In the genomic region with DNA sequence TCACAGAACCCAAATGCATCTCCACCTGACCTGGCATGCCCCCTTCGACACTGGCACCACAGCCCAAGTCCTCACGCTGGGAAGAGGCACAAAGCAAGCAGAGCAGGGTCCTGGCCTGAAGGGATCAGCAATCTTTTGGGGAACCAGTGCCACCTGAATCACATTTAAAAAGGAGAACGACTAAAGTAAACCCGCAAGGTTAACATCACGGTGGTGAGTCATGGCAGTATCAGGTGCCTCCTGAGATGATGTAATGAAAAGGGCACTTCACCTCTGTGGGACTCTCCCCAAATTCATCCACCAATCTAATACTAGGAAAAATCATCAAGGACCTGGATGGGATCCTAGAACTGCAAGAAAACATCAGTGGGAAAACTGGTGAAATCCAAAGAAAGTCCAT, we compare ENCODE assay signal across 1 cellular context.
TF ChIP-seq lines count a peak whose summit lies in the region.

No MANE protein-coding gene starts in this region.

TF ChIP-seq in IMR-90, 13 proteins besides CTCF, POLR2A, EP300 and RAD21 (continued from another document):
- TF ChIP-seq, protein P1, sequence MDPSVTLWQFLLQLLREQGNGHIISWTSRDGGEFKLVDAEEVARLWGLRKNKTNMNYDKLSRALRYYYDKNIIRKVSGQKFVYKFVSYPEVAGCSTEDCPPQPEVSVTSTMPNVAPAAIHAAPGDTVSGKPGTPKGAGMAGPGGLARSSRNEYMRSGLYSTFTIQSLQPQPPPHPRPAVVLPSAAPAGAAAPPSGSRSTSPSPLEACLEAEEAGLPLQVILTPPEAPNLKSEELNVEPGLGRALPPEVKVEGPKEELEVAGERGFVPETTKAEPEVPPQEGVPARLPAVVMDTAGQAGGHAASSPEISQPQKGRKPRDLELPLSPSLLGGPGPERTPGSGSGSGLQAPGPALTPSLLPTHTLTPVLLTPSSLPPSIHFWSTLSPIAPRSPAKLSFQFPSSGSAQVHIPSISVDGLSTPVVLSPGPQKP (IDR thresholded peaks at IDR 0.05; ENCODE audit: borderline replicate concordance, low read depth, low read length) = no peak
- TF ChIP-seq RFX5 (IDR thresholded peaks at IDR 0.05; ENCODE audit: low read depth, low read length) (no peak), CHD1 (IDR thresholded peaks at IDR 0.05; ENCODE audit: low read depth, low read length) (no peak), MAZ (IDR thresholded peaks at IDR 0.05; ENCODE audit: borderline replicate concordance, low read depth, low read length) (no peak), NFE2L2 (IDR thresholded peaks at IDR 0.05; ENCODE audit: low read depth, low read length) (no peak), MAFK (IDR thresholded peaks at IDR 0.05; ENCODE audit: low read depth, low read length) (no peak), BHLHE40 (IDR thresholded peaks at IDR 0.05; ENCODE audit: low read depth, low read length) (no peak), CEBPB (IDR thresholded peaks at IDR 0.05; ENCODE audit: low read depth, low read length) (no peak), RCOR1 (IDR thresholded peaks at IDR 0.05; ENCODE audit: insufficient replicate concordance, low read length) (no peak), SMC3 (IDR thresholded peaks at IDR 0.05; ENCODE audit: low read depth, low read length) (no peak)
- TF ChIP-seq, protein P2, sequence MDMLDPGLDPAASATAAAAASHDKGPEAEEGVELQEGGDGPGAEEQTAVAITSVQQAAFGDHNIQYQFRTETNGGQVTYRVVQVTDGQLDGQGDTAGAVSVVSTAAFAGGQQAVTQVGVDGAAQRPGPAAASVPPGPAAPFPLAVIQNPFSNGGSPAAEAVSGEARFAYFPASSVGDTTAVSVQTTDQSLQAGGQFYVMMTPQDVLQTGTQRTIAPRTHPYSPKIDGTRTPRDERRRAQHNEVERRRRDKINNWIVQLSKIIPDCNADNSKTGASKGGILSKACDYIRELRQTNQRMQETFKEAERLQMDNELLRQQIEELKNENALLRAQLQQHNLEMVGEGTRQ (IDR thresholded peaks at IDR 0.05; ENCODE audit: low read depth, low read length) = no peak
